Comparison of ENCODE assay signal across 38 cellular contexts in genomic region chr1:99607590-99607989, GRCh38. TPM values are rescaled to one million over a fixed set of nuclear protein-coding genes. Genes with fewer than 3 reads are reported as not detected.
"Had no signal": no experiment of that assay in that cellular context is flagged by ENCODE, and none has a peak within 500 bp of the region (broad histone marks: within the 10 kb centered on the region; RNA-seq: fewer than 3 reads in every experiment).

No MANE protein-coding gene starts in this region.

- H3K27ac ChIP-seq: adrenal gland, ascending aorta, body of pancreas, brain microvascular endothelial cell, breast epithelium, cardiac muscle cell had no signal

- H3K4me3 Mint-ChIP-seq: activated naive CD4-positive, alpha-beta T cell treated with anti-CD3 and anti-CD28 coated beads for 36 hours; activated naive CD4-positive, alpha-beta T cell treated with anti-CD3 and anti-CD28 coated beads, Interleukin-2, amount 10 ng/mL, durations not matched to agents 7 days and 5 days; activated naive CD4-positive, alpha-beta T cell treated with anti-CD3 and anti-CD28 coated beads, Interleukin-2, amount 50 U/mL, for 24 hours; activated naive CD8-positive, alpha-beta T cell; activated naive CD8-positive, alpha-beta T cell treated with anti-CD3 and anti-CD28 coated beads for 36 hours; activated naive CD8-positive, alpha-beta T cell treated with anti-CD3 and anti-CD28 coated beads, Interleukin-2, amount 10 ng/mL, durations not matched to agents 7 days and 5 days; activated T-cell treated with anti-CD3 and anti-CD28 coated beads, Interleukin-2, amount 50 U/mL, for 24 hours; activated T-cell treated with anti-CD3 and anti-CD28 coated beads, Interleukin-2, amount 50 U/mL, for 4 hours; activated T-cell treated with anti-CD3 and anti-CD28 coated beads, Interleukin-2, amount 50 U/mL, for 72 hours; activated T-helper 1 cell treated with anti-CD3 and anti-CD28 coated beads, Interleukin-12 subunit alpha, Interleukin-12 subunit beta, Interleukin-2, Interleukin-4 antibody, amounts not matched to agents 30 ng/mL and 10 ng/mL and 1 ng/mL, durations not matched to agents 14 hours and 24 hours and 36 hours; activated T-helper 17 cell treated with anti-CD3 and anti-CD28 coated beads, Interleukin-2, amount 50 U/mL, for 72 hours; brain; central memory CD8-positive, alpha-beta T cell had no signal

- H3K36me3 ChIP-seq: adrenal gland, ascending aorta, brain microvascular endothelial cell, breast epithelium, cardiac muscle cell had no signal

- H3K9me3 Mint-ChIP-seq: activated naive CD4-positive, alpha-beta T cell treated with anti-CD3 and anti-CD28 coated beads for 36 hours; activated naive CD4-positive, alpha-beta T cell treated with anti-CD3 and anti-CD28 coated beads, Interleukin-2, amount 10 ng/mL, durations not matched to agents 7 days and 5 days; activated naive CD4-positive, alpha-beta T cell treated with anti-CD3 and anti-CD28 coated beads, Interleukin-2, amount 50 U/mL, for 24 hours; activated naive CD8-positive, alpha-beta T cell treated with anti-CD3 and anti-CD28 coated beads, Interleukin-2, amount 10 ng/mL, durations not matched to agents 7 days and 5 days; activated T-cell treated with anti-CD3 and anti-CD28 coated beads, Interleukin-2, amount 50 U/mL, for 24 hours; activated T-cell treated with anti-CD3 and anti-CD28 coated beads, Interleukin-2, amount 50 U/mL, for 4 hours; activated T-helper 1 cell treated with anti-CD3 and anti-CD28 coated beads, Interleukin-12 subunit alpha, Interleukin-12 subunit beta, Interleukin-2, Interleukin-4 antibody, amounts not matched to agents 30 ng/mL and 10 ng/mL and 1 ng/mL, durations not matched to agents 14 hours and 24 hours and 36 hours; activated T-helper 17 cell treated with anti-CD3 and anti-CD28 coated beads, Interleukin-2, amount 50 U/mL, for 72 hours; central memory CD8-positive, alpha-beta T cell had no signal

- H3K36me3 Mint-ChIP-seq: activated naive CD4-positive, alpha-beta T cell treated with anti-CD3 and anti-CD28 coated beads, Interleukin-2, amount 10 ng/mL, durations not matched to agents 7 days and 5 days; activated naive CD4-positive, alpha-beta T cell treated with anti-CD3 and anti-CD28 coated beads, Interleukin-2, amount 50 U/mL, for 24 hours; activated naive CD4-positive, alpha-beta T cell treated with anti-CD3 and anti-CD28 coated beads, Interleukin-2, amount 50 U/mL, for 72 hours; activated naive CD8-positive, alpha-beta T cell; activated naive CD8-positive, alpha-beta T cell treated with anti-CD3 and anti-CD28 coated beads for 36 hours; activated naive CD8-positive, alpha-beta T cell treated with anti-CD3 and anti-CD28 coated beads, Interleukin-2, amount 10 ng/mL, durations not matched to agents 7 days and 5 days had no signal

- H3K27me3 Mint-ChIP-seq: activated naive CD4-positive, alpha-beta T cell treated with anti-CD3 and anti-CD28 coated beads, Interleukin-2, amount 10 ng/mL, durations not matched to agents 7 days and 5 days; activated naive CD8-positive, alpha-beta T cell treated with anti-CD3 and anti-CD28 coated beads, Interleukin-2, amount 10 ng/mL, durations not matched to agents 7 days and 5 days; activated T-helper 17 cell treated with anti-CD3 and anti-CD28 coated beads, Interleukin-2, amount 50 U/mL, for 72 hours; central memory CD8-positive, alpha-beta T cell had no signal

- H3K4me3 ChIP-seq: adrenal gland, ascending aorta, body of pancreas, breast epithelium, cardiac muscle cell had no signal

- ATAC-seq: activated naive CD4-positive, alpha-beta T cell treated with anti-CD3 and anti-CD28 coated beads, Interleukin-2, amount 50 U/mL, for 72 hours; activated T-cell treated with anti-CD3 and anti-CD28 coated beads, Interleukin-2, amount 50 U/mL, for 4 hours; activated T-cell treated with anti-CD3 and anti-CD28 coated beads, Interleukin-2, amount 50 U/mL, for 72 hours; activated T-helper 17 cell treated with anti-CD3 and anti-CD28 coated beads, Interleukin-2, amount 50 U/mL, for 72 hours; body of pancreas had no signal

- H3K27me3 ChIP-seq: adrenal gland, ascending aorta, body of pancreas, brain microvascular endothelial cell, breast epithelium, cardiac muscle cell had no signal

- H3K27ac Mint-ChIP-seq: activated naive CD4-positive, alpha-beta T cell treated with anti-CD3 and anti-CD28 coated beads for 36 hours; activated naive CD4-positive, alpha-beta T cell treated with anti-CD3 and anti-CD28 coated beads, Interleukin-2, amount 10 ng/mL, durations not matched to agents 7 days and 5 days; activated naive CD4-positive, alpha-beta T cell treated with anti-CD3 and anti-CD28 coated beads, Interleukin-2, amount 50 U/mL, for 24 hours; activated naive CD4-positive, alpha-beta T cell treated with anti-CD3 and anti-CD28 coated beads, Interleukin-2, amount 50 U/mL, for 72 hours; activated naive CD8-positive, alpha-beta T cell; activated naive CD8-positive, alpha-beta T cell treated with anti-CD3 and anti-CD28 coated beads for 36 hours; activated naive CD8-positive, alpha-beta T cell treated with anti-CD3 and anti-CD28 coated beads, Interleukin-2, amount 10 ng/mL, durations not matched to agents 7 days and 5 days; activated T-cell treated with anti-CD3 and anti-CD28 coated beads, Interleukin-2, amount 50 U/mL, for 24 hours; activated T-cell treated with anti-CD3 and anti-CD28 coated beads, Interleukin-2, amount 50 U/mL, for 72 hours; activated T-helper 1 cell treated with anti-CD3 and anti-CD28 coated beads, Interleukin-12 subunit alpha, Interleukin-12 subunit beta, Interleukin-2, Interleukin-4 antibody, amounts not matched to agents 30 ng/mL and 10 ng/mL and 1 ng/mL, durations not matched to agents 14 hours and 24 hours and 36 hours; activated T-helper 17 cell treated with anti-CD3 and anti-CD28 coated beads, Interleukin-2, amount 50 U/mL, for 72 hours; activated T-helper 2 cell treated with anti-CD3 and anti-CD28 coated beads, Interferon-gamma antibody, Interleukin-2, Interleukin-4, amounts not matched to agents 10 μg/mL and 5 μg/mL and 100 μg/mL, durations not matched to agents 14 hours and 24 hours and 36 hours had no signal

- H3K9me3 ChIP-seq: adrenal gland, ascending aorta, body of pancreas had no signal

- FAIRE-seq: astrocyte, bronchial epithelial cell had no signal

- H3K4me1 Mint-ChIP-seq: activated naive CD4-positive, alpha-beta T cell treated with anti-CD3 and anti-CD28 coated beads, Interleukin-2, amount 10 ng/mL, durations not matched to agents 7 days and 5 days; activated naive CD4-positive, alpha-beta T cell treated with anti-CD3 and anti-CD28 coated beads, Interleukin-2, amount 50 U/mL, for 24 hours; activated naive CD8-positive, alpha-beta T cell treated with anti-CD3 and anti-CD28 coated beads, Interleukin-2, amount 10 ng/mL, durations not matched to agents 7 days and 5 days; activated T-helper 17 cell treated with anti-CD3 and anti-CD28 coated beads, Interleukin-2, amount 50 U/mL, for 72 hours; central memory CD8-positive, alpha-beta T cell had no signal

- DNase-seq: activated effector memory CD4-positive, alpha-beta T cell treated with anti-CD3 and anti-CD28 coated beads, Interleukin-2, amount 50 U/mL, for 16 hours; activated effector memory CD4-positive, alpha-beta T cell treated with Interleukin-2 at 50 U/mL for 16 hours; activated gamma-delta T cell; activated gamma-delta T cell treated with Interleukin-2 at 50 U/mL for 16 hours; activated naive CD4-positive, alpha-beta T cell; activated naive CD4-positive, alpha-beta T cell treated with anti-CD3 and anti-CD28 coated beads for 36 hours; activated naive CD4-positive, alpha-beta T cell treated with anti-CD3 and anti-CD28 coated beads, Interleukin-2, amount 10 ng/mL, durations not matched to agents 7 days and 5 days; activated naive CD4-positive, alpha-beta T cell treated with anti-CD3 and anti-CD28 coated beads, Interleukin-2, amount 50 U/mL, for 16 hours; activated naive CD4-positive, alpha-beta T cell treated with Interleukin-2 at 50 U/mL for 16 hours; activated naive CD8-positive, alpha-beta T cell treated with anti-CD3 and anti-CD28 coated beads for 36 hours; activated naive CD8-positive, alpha-beta T cell treated with anti-CD3 and anti-CD28 coated beads, Interleukin-2, amount 10 ng/mL, durations not matched to agents 7 days and 5 days; activated T-cell treated with anti-CD3 and anti-CD28 coated beads, Interleukin-2, amount 50 U/mL, for 24 hours; activated T-cell treated with anti-CD3 and anti-CD28 coated beads, Interleukin-2, amount 50 U/mL, for 4 hours; activated T-cell treated with anti-CD3 and anti-CD28 coated beads, Interleukin-2, amount 50 U/mL, for 48 hours; activated T-cell treated with anti-CD3 and anti-CD28 coated beads, Interleukin-2, amount 50 U/mL, for 72 hours; adrenal gland; amniotic stem cell; amygdala; anterior cingulate cortex; aorta; body of pancreas; brain microvascular endothelial cell; caudate nucleus; central memory CD4-positive, alpha-beta T cell; cerebellar nuclear complex had no signal

- H3K4me1 ChIP-seq: adrenal gland, ascending aorta, breast epithelium had no signal

RNA-seq across cellular contexts. Expression of gene PALMD, which starts 38.3 kb away (rescaled TPM):
- total RNA-seq: activated naive CD4-positive, alpha-beta T cell treated with anti-CD3 and anti-CD28 coated beads for 36 hours; activated naive CD4-positive, alpha-beta T cell treated with anti-CD3 and anti-CD28 coated beads, Interleukin-2, amount 50 U/mL, for 72 hours; activated naive CD8-positive, alpha-beta T cell treated with anti-CD3 and anti-CD28 coated beads for 36 hours; activated naive CD8-positive, alpha-beta T cell treated with anti-CD3 and anti-CD28 coated beads, Interleukin-2, amount 10 ng/mL, durations not matched to agents 7 days and 5 days; activated T-cell treated with anti-CD3 and anti-CD28 coated beads, Interleukin-2, amount 50 U/mL, for 4 hours; activated T-cell treated with anti-CD3 and anti-CD28 coated beads, Interleukin-2, amount 50 U/mL, for 72 hours; activated T-helper 1 cell treated with anti-CD3 and anti-CD28 coated beads, Interleukin-12 subunit alpha, Interleukin-12 subunit beta, Interleukin-2, Interleukin-4 antibody, amounts not matched to agents 30 ng/mL and 10 ng/mL and 1 ng/mL, durations not matched to agents 14 hours and 24 hours and 36 hours; activated T-helper 17 cell treated with anti-CD3 and anti-CD28 coated beads, Interleukin-2, amount 50 U/mL, for 72 hours; activated T-helper 2 cell treated with anti-CD3 and anti-CD28 coated beads, Interferon-gamma antibody, Interleukin-2, Interleukin-4, amounts not matched to agents 10 μg/mL and 5 μg/mL and 100 μg/mL, durations not matched to agents 14 hours and 24 hours and 36 hours had no signal
